In the genomic region with DNA sequence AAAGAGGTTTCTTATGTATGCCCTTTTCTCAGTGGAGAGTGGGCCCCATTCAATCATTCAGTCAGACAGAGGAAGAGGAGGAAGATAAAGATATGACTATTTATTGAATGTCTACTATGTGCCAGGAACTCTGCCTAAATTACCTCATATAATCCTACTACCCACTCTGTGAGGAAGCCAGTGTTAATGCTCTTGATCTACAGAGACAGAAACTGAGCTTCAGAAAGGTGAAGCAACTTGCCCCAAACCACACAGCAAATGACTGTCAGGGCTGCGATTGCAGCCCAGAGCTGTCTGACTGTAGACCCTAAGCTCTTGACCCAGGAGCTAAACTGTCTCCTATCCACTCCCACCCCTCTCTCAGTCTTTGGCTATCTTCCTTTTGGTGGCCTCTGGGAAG, we compare ENCODE assay signal across 1 cellular context.
TF ChIP-seq lines count a peak whose summit lies in the region.

No MANE protein-coding gene starts in this region.

TF ChIP-seq in GM23338, 12 proteins besides CTCF, POLR2A, EP300 and RAD21:
- TF ChIP-seq ZNF462 (CRISPR knock-in tag; IDR thresholded peaks at IDR 0.05) (no peak), ZNF114 (CRISPR knock-in tag; IDR thresholded peaks at IDR 0.05) (no peak), NANOG (IDR thresholded peaks at IDR 0.05; ENCODE audit: borderline replicate concordance) (no peak), JUNB (IDR thresholded peaks at IDR 0.05; ENCODE audit: unreplicated experiment) (no peak), ZNF331 (CRISPR knock-in tag; IDR thresholded peaks at IDR 0.05; ENCODE audit: low read depth) (no peak), EZH2 (IDR thresholded peaks at IDR 0.05; ENCODE audit: low read depth, unreplicated experiment) (no peak), CREB1 (CRISPR knock-in tag; IDR thresholded peaks at IDR 0.05; ENCODE audit: low read depth) (no peak), STAT1 (IDR thresholded peaks at IDR 0.05; ENCODE audit: unreplicated experiment) (no peak), EZH2phosphoT487 (IDR thresholded peaks at IDR 0.05; ENCODE audit: unreplicated experiment) (no peak), POLR2AphosphoS5 (IDR thresholded peaks at IDR 0.05; ENCODE audit: low read depth) (no peak), ETS1 (IDR thresholded peaks at IDR 0.05) (no peak)
- TF ChIP-seq, protein P1, sequence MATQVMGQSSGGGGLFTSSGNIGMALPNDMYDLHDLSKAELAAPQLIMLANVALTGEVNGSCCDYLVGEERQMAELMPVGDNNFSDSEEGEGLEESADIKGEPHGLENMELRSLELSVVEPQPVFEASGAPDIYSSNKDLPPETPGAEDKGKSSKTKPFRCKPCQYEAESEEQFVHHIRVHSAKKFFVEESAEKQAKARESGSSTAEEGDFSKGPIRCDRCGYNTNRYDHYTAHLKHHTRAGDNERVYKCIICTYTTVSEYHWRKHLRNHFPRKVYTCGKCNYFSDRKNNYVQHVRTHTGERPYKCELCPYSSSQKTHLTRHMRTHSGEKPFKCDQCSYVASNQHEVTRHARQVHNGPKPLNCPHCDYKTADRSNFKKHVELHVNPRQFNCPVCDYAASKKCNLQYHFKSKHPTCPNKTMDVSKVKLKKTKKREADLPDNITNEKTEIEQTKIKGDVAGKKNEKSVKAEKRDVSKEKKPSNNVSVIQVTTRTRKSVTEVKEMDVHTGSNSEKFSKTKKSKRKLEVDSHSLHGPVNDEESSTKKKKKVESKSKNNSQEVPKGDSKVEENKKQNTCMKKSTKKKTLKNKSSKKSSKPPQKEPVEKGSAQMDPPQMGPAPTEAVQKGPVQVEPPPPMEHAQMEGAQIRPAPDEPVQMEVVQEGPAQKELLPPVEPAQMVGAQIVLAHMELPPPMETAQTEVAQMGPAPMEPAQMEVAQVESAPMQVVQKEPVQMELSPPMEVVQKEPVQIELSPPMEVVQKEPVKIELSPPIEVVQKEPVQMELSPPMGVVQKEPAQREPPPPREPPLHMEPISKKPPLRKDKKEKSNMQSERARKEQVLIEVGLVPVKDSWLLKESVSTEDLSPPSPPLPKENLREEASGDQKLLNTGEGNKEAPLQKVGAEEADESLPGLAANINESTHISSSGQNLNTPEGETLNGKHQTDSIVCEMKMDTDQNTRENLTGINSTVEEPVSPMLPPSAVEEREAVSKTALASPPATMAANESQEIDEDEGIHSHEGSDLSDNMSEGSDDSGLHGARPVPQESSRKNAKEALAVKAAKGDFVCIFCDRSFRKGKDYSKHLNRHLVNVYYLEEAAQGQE (IDR thresholded peaks at IDR 0.05; ENCODE audit: unreplicated experiment): no peak
TF ChIP-seq in GM23338: peak in this region for 0.
